ENCODE assay signal across 8 cellular contexts in the genomic region with DNA sequence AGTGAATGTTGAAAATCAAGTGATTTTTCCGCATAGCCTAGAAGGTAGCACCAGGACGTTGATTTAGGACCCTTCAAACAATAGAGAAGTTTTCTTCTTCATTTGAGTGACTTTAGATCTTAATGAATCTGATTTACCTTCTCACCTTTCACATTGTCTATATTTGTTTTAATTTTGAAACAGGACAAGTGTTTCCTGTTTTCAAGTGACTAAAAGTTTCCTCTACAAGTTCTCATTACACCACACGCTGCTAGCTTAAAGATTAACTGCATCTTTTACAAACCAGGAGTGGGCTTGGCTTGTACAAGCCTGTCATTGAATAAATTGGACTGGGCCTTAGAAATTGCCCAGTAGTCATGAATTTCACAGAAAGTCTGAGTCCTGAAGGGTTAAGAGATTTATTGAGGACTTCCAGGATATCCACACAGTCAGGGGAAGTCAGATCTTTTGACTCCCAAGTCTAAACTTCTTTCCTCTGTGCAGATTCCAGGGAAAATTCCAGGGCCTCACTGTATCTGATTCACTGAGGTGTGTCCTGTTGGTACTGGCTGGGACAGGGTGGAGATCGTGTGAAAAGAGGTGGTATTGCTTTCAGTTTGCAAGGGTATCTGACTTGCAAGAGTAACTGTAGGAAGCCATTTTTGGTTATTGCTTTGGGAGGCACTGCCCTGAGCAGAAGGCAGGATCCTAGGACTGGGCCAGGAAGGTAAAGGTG.
A peak's percentile ranks its signal among the peaks of the same experiment; 100 is the strongest.
DNase-seq lines count a peak whose midpoint lies in the region; ATAC-seq lines count a peak whose summit lies in the region.

No MANE protein-coding gene starts in this region.

- DNase-seq in HK-2 (ENCODE audit: unreplicated experiment), result peak; percentile 16
- DNase-seq in left kidney (ENCODE audit: low read depth, low spot score), result peak; percentile 87
- no peak for DNase-seq in AG08395 (ENCODE audit: low spot score)
- DNase-seq in midbrain (lab: John Stamatoyannopoulos, UW), result no peak
- DNase-seq in globus pallidus (ENCODE audit: low spot score), result no peak
- DNase-seq in ecto neural progenitor cell (ENCODE audit: low spot score), result no peak

- ATAC-seq in GM18511 (IDR thresholded peaks at IDR 0.05; ENCODE audit: unreplicated experiment) (peak; percentile 62), GM21576 (IDR thresholded peaks at IDR 0.05; ENCODE audit: unreplicated experiment) (peak; percentile 41)

Comparison
In these comparisons a context has a peak if more than half of its experiments do, and no peak if none do; other contexts are left out.
1. DNase-seq: peak in HK-2 (single experiment) and left kidney (single experiment); none in AG08395 (single experiment), midbrain (single experiment), globus pallidus (single experiment) and ecto neural progenitor cell (single experiment).